ENCODE assay signal across 11 cellular contexts in the genomic region with DNA sequence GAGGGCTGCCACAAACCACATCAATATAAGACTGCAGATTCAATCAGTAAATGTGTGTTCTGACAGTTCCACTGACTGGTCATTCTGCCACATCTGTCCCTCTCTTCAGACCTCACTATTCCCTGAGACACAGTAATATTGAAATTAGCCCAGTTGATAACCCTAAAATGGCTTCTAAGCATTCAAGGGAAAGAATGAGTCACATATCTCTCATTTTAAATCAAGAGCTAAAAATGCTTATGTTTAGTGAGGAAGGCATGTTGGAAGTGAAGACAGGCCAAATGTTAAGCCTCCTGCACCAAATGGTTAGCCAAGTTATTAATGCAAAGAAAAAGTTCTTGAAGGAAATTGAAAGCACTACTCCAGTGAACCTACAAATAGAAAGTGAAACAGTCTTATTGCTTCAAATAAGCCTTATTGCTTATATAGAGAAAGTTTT. TPM values are rescaled to one million over a fixed set of nuclear protein-coding genes. Genes with fewer than 3 reads are reported as not detected.
DNase-seq lines count a peak whose midpoint lies in the region; ATAC-seq and TF ChIP-seq lines count a peak whose summit lies in the region.
"Had no signal": no experiment of that assay in that cellular context is flagged by ENCODE, and none has a peak within 500 bp of the region (broad histone marks: within the 10 kb centered on the region; RNA-seq: fewer than 3 reads in every experiment).

No MANE protein-coding gene starts in this region.

- peak; percentile 63 for DNase-seq in fibroblast of peridontal ligament (ENCODE audit: extremely low read depth)
- DNase-seq in RWPE1 (ENCODE audit: low spot score), result no peak
- DNase-seq in occipital lobe (lab: John Stamatoyannopoulos, UW), result no peak
- DNase-seq in dorsolateral prefrontal cortex, result no peak
- no peak for DNase-seq in upper lobe of left lung
- DNase-seq: cortex of kidney, SJCRH30, tibial artery had no signal

- intact Hi-C loops in dorsolateral prefrontal cortex (cut with DNase I), result no loop called here

- TF ChIP-seq POLR2A in upper lobe of left lung (IDR thresholded peaks at IDR 0.05), result no peak

- H3K4me1 ChIP-seq in upper lobe of left lung, result no peaks in the 10 kb centered on the region
- H3K4me1 ChIP-seq: SJCRH30, tibial artery had no signal

- POLR2A ChIA-PET in RWPE1 (lab: Yijun Ruan, JAX; ENCODE audit: low non-redundant PET), result no interaction called here

- H3K4me3 ChIP-seq in dorsolateral prefrontal cortex, result no peak overlapping the region
- H3K4me3 ChIP-seq in upper lobe of left lung, result no peak overlapping the region
- H3K4me3 ChIP-seq: SJCRH30, tibial artery had no signal

- TF ChIP-seq CTCF in RWPE1 (conservative IDR thresholded peaks at IDR 0.05; ENCODE audit: low read depth) (no peak), dorsolateral prefrontal cortex (IDR thresholded peaks at IDR 0.05 in 54 of 56, conservative IDR thresholded peaks at IDR 0.05 in 2 of 56; ENCODE audit: low read depth in 1 of 56, partially characterized antibody in 56 of 56) (no peak), upper lobe of left lung (IDR thresholded peaks at IDR 0.05) (no peak)

- peak; percentile 86 for ATAC-seq in GM18502 (IDR thresholded peaks at IDR 0.05; ENCODE audit: poor library complexity, unreplicated experiment)
- peak; percentile 75 for ATAC-seq in GM21390 (IDR thresholded peaks at IDR 0.05; ENCODE audit: unreplicated experiment)
- peak; percentile 60 for ATAC-seq in HG03460 (IDR thresholded peaks at IDR 0.05; ENCODE audit: unreplicated experiment)
- no peak for ATAC-seq in upper lobe of left lung (ENCODE audit: low FRiP score in 2 of 2)

- H3K27ac ChIP-seq in RWPE1 (no peak overlapping the region), dorsolateral prefrontal cortex (no peak overlapping the region), upper lobe of left lung (no peak overlapping the region)
- H3K27ac ChIP-seq: SJCRH30, tibial artery had no signal

- H3K9me3 ChIP-seq in upper lobe of left lung, result no peaks in the 10 kb centered on the region
- H3K9me3 ChIP-seq: SJCRH30, tibial artery had no signal

- TF ChIP-seq EP300 in upper lobe of left lung (IDR thresholded peaks at IDR 0.05), result no peak

- no peaks in the 10 kb centered on the region for H3K36me3 ChIP-seq in upper lobe of left lung
- H3K36me3 ChIP-seq: SJCRH30, tibial artery had no signal

- H3K27me3 ChIP-seq in dorsolateral prefrontal cortex, result no peaks in the 10 kb centered on the region
- H3K27me3 ChIP-seq in upper lobe of left lung, result no peaks in the 10 kb centered on the region
- H3K27me3 ChIP-seq: SJCRH30, tibial artery had no signal

- CTCF ChIA-PET in RWPE1 (lab: Yijun Ruan, JAX), result no interaction called here

RNA-seq across cellular contexts. Expression of gene KIF21A, which starts 24.5 kb away (rescaled TPM):
- total RNA-seq in occipital lobe, result 202 TPM
- total RNA-seq in dorsolateral prefrontal cortex, result 100 to 1,000 TPM in 108 of 120 experiments, 10 to 100 TPM in 12; 71.2 to 177 (median 134) TPM
- 10 to 100 TPM in 4 of 6 donors, 1 to 10 TPM in 2; 6.6 to 89.3 (median 18.3) TPM for total RNA-seq in upper lobe of left lung

Comparison
In these comparisons a context has a peak if more than half of its experiments do, and no peak if none do; other contexts are left out.
1. ATAC-seq: peak in GM18502 (single experiment), GM21390 (single experiment) and HG03460 (single experiment); none in upper lobe of left lung (0 of 2).